ENCODE assay signal across 20 cellular contexts in the genomic region with DNA sequence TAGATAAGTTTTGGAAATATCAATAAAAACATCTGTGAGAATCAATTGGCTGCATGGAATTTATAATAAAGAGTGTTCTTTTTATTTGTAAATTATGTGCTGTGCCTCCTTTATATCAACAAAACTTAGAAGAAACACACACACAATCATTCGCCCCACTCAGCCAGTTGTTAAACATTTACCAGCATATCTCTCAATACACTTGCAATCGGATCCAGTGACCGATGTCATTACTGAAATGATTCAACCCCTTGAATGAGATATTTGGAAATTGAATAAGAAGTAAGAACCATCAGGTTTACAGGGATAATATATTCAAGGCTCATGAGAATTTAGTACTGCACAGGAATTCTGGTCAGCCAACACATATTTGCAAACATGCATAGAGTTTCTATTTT. TPM values are rescaled to one million over a fixed set of nuclear protein-coding genes. Genes with fewer than 3 reads are reported as not detected.
A peak's percentile ranks its signal among the peaks of the same experiment; 100 is the strongest.
DNase-seq lines count a peak whose midpoint lies in the region; ATAC-seq and TF ChIP-seq lines count a peak whose summit lies in the region.
"Had no signal": no experiment of that assay in that cellular context is flagged by ENCODE, and none has a peak within 500 bp of the region (broad histone marks: within the 10 kb centered on the region; RNA-seq: fewer than 3 reads in every experiment).

No MANE protein-coding gene starts in this region.

- TF ChIP-seq CTCF in WTC11 (IDR thresholded peaks at IDR 0.05) (no peak), type B pancreatic cell (conservative IDR thresholded peaks at IDR 0.05) (no peak)

- H3K36me3 Mint-ChIP-seq in WTC11 (no peaks in the 10 kb centered on the region), type B pancreatic cell (peaks cover 10% of the 10 kb centered on the region)

- H3K27me3 Mint-ChIP-seq in WTC11 (ENCODE audit: low read depth) = no peaks in the 10 kb centered on the region
- H3K27me3 Mint-ChIP-seq in type B pancreatic cell = no peaks in the 10 kb centered on the region
- H3K27me3 Mint-ChIP-seq: IgD-negative memory B cell had no signal

- H3K4me3 Mint-ChIP-seq in WTC11 (no peak overlapping the region), type B pancreatic cell (peak overlapping the region; percentile 15)
- H3K4me3 Mint-ChIP-seq: IgD-negative memory B cell had no signal

- H3K9me3 Mint-ChIP-seq in WTC11 (no peaks in the 10 kb centered on the region), type B pancreatic cell (no peaks in the 10 kb centered on the region)

- peaks cover 5% of the 10 kb centered on the region for H3K36me3 ChIP-seq in mesodermal cell (ENCODE audit: control insufficient read depth, insufficient read depth, low read length)

- CTCF ChIA-PET in WTC11 (lab: Charles Lee) = no interaction called here

- peak overlapping the region; percentile 97 for H3K27ac ChIP-seq in mesodermal cell (ENCODE audit: low read depth, low read length, severe bottlenecking)
- H3K27ac ChIP-seq: C4-2B had no signal

- POLR2A ChIA-PET in WTC11 (lab: Charles Lee) = no interaction called here

- no peak overlapping the region for H3K4me3 ChIP-seq in mesodermal cell (ENCODE audit: extremely low read depth, insufficient read depth, low read length, poor library complexity, severe bottlenecking)

- DNase-seq in DMS53 (lab: John Stamatoyannopoulos, UW) (peak; percentile 15), DMS53 treated with DMSO at 0.1 percent for 48 hours (lab: John Stamatoyannopoulos, UW; ENCODE audit: unreplicated experiment) (no peak), WTC11 (ENCODE audit: low spot score) (no peak), type B pancreatic cell (ENCODE audit: extremely low spot score, unreplicated experiment) (no peak), foreskin melanocyte (no peak)
- DNase-seq: 8988T, H7, NCI-H1105, NCI-H146, NCI-H2029, NCI-H226, NCI-H510A treated with DMSO at 0.1 percent for 48 hours, NCI-H82 had no signal

- H3K4me1 Mint-ChIP-seq in WTC11 = peaks cover 30% of the 10 kb centered on the region
- peaks cover 18% of the 10 kb centered on the region for H3K4me1 Mint-ChIP-seq in type B pancreatic cell (ENCODE audit: unreplicated experiment)

- H3K27ac Mint-ChIP-seq in WTC11 (peak overlapping the region; percentile 10; the same call in 1 of the 2 replicates), type B pancreatic cell (no peak overlapping the region)

- peaks cover 45% of the 10 kb centered on the region for H3K4me1 ChIP-seq in mesodermal cell (ENCODE audit: control insufficient read depth, insufficient read depth, low read length, poor library complexity, severe bottlenecking)

- ATAC-seq in WTC11 = no peak
- ATAC-seq in HG03097 (IDR thresholded peaks at IDR 0.05; ENCODE audit: low FRiP score, unreplicated experiment) = no peak
- no peak for ATAC-seq in GM21786 (IDR thresholded peaks at IDR 0.05; ENCODE audit: unreplicated experiment)
- ATAC-seq: Panc1, SK-N-SH treated with all-trans-retinoic acid at 6 μM for 48 hours had no signal

- H3K9me3 ChIP-seq in mesodermal cell (ENCODE audit: control insufficient read depth, low read length) = no peaks in the 10 kb centered on the region

- 80% methylated on average over 1 of the region's 3 CpGs; no CpG with 5 or more reads in 1 of the 2 experiments for WGBS in mesodermal cell (ENCODE audit: insufficient coverage in 2 of 2), 2 experiments

TF ChIP-seq in WTC11, 78 proteins besides CTCF, POLR2A, EP300 and RAD21:
- no peak for TF ChIP-seq RORB (CRISPR knock-in tag; IDR thresholded peaks at IDR 0.05)

RNA-seq across cellular contexts. Expression of gene TAF3, which starts 35.6 kb away (rescaled TPM):
- 8.0 to 8.9 TPM (median 8.1 TPM) in 3 replicates for total RNA-seq in WTC11 (2021)
- 12.0 TPM for polyA plus RNA-seq in mesodermal cell (2013, experiment 1 of 2)
- polyA plus RNA-seq in mesodermal cell (2013, experiment 2 of 2) = 10.9 TPM
- total RNA-seq in type B pancreatic cell (ENCODE audit: low replicate concordance) = 6.9 and 9.9 TPM in 2 replicates
